8 cellular contexts compared by ENCODE assay signal in the genomic region with DNA sequence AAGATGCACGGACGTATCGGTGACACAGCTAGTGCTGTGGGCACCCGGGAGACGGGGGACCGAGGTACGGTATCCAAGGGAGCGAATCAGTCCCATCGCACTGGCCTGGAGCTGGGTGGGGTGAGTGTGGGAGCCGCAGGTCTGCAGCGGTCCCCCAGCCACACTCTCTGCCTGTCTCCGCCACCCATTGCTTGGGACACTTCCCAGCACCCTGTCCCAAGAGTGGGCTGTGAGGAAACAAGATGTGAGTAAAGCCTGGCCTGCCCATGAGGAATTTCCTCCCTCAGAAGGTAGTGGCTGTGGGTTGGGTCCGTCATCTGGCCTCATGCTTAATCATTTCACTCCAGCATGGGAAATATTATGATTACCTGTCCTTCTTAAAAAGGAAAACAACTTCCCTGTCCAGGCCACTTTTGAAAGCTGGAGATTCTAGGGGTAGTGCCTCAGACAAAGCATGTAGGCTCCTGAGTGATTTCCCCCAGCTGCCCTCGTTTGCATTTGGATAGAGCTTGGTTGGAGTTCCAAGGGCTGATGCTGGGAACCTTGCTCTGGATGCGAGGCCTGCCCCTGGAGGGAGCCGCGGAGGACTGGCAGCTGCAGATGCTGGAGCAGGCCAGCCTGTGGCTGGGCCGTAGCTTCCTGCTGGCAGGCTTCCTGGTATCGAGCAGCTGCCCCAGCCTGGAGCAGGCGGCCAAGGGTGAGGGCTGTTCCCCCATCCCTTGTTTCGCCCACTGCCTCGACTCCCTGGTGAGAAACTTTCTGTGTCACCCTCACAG.
DNase-seq lines count a peak whose midpoint lies in the region; ATAC-seq lines count a peak whose summit lies in the region.
"Had no signal": no experiment of that assay in that cellular context is flagged by ENCODE, and none has a peak within 500 bp of the region (broad histone marks: within the 10 kb centered on the region; RNA-seq: fewer than 3 reads in every experiment).

No MANE protein-coding gene starts in this region.

- H3K9me3 Mint-ChIP-seq in central memory CD8-positive, alpha-beta T cell = no peaks in the 10 kb centered on the region
- H3K9me3 Mint-ChIP-seq: activated naive CD4-positive, alpha-beta T cell treated with anti-CD3 and anti-CD28 coated beads, Interleukin-2, amount 50 U/mL, for 24 hours; CD4-positive, CD25-positive, alpha-beta regulatory T cell; type B pancreatic cell had no signal

- no peak overlapping the region for H3K4me3 Mint-ChIP-seq in central memory CD8-positive, alpha-beta T cell
- H3K4me3 Mint-ChIP-seq: activated naive CD4-positive, alpha-beta T cell treated with anti-CD3 and anti-CD28 coated beads, Interleukin-2, amount 50 U/mL, for 24 hours; CD4-positive, CD25-positive, alpha-beta regulatory T cell; type B pancreatic cell had no signal

- H3K4me1 Mint-ChIP-seq in central memory CD8-positive, alpha-beta T cell = peaks cover 9% of the 10 kb centered on the region

- H3K36me3 Mint-ChIP-seq in central memory CD8-positive, alpha-beta T cell (ENCODE audit: insufficient read depth) = peaks cover 25% of the 10 kb centered on the region

- DNase-seq in central memory CD8-positive, alpha-beta T cell (ENCODE audit: low spot score in 2 of 2) = no peak
- DNase-seq in pons (ENCODE audit: low spot score) (peak; percentile 17), NCI-H446 treated with DMSO at 0.1 percent for 48 hours (lab: John Stamatoyannopoulos, UW) (no peak)
- DNase-seq: CD4-positive, CD25-positive, alpha-beta regulatory T cell; NCI-H1930 had no signal

- H3K27me3 Mint-ChIP-seq in central memory CD8-positive, alpha-beta T cell = no peaks in the 10 kb centered on the region
- H3K27me3 Mint-ChIP-seq: activated naive CD4-positive, alpha-beta T cell treated with anti-CD3 and anti-CD28 coated beads, Interleukin-2, amount 50 U/mL, for 24 hours; CD4-positive, CD25-positive, alpha-beta regulatory T cell; type B pancreatic cell had no signal

- peak; percentile 10 for ATAC-seq in central memory CD8-positive, alpha-beta T cell (replicated peaks; ENCODE audit: extremely low read depth, poor library complexity, severe bottlenecking)
- no peak for ATAC-seq in GM21576 (IDR thresholded peaks at IDR 0.05; ENCODE audit: unreplicated experiment)

- H3K27ac Mint-ChIP-seq in central memory CD8-positive, alpha-beta T cell (ENCODE audit: low read depth) = no peak overlapping the region
- H3K27ac Mint-ChIP-seq: activated naive CD4-positive, alpha-beta T cell treated with anti-CD3 and anti-CD28 coated beads, Interleukin-2, amount 50 U/mL, for 24 hours; CD4-positive, CD25-positive, alpha-beta regulatory T cell; type B pancreatic cell had no signal
